Comparison of ENCODE assay signal across 19 cellular contexts in genomic region chr2:217873371-217873770, GRCh38.
"Had no signal": no experiment of that assay in that cellular context is flagged by ENCODE, and none has a peak within 500 bp of the region (broad histone marks: within the 10 kb centered on the region; RNA-seq: fewer than 3 reads in every experiment).

No MANE protein-coding gene starts in this region.

- H3K9me3 ChIP-seq: left lung, transverse colon had no signal

- H3K36me3 Mint-ChIP-seq: activated naive CD4-positive, alpha-beta T cell treated with anti-CD3 and anti-CD28 coated beads, Interleukin-2, amount 10 ng/mL, durations not matched to agents 7 days and 5 days; naive thymus-derived CD4-positive, alpha-beta T cell had no signal

- H3K27me3 Mint-ChIP-seq: activated CD4-positive, alpha-beta T cell treated with anti-CD3 and anti-CD28 coated beads for 36 hours; stimulated activated naive CD8-positive, alpha-beta T cell treated with anti-CD3 and anti-CD28 coated beads, Interleukin-15, amount 100 ng/mL, for 72 hours had no signal

- H3K27ac ChIP-seq: epithelial cell of prostate, left lung had no signal

- H3K4me3 Mint-ChIP-seq: activated B cell treated with CpG ODN at 0.5 μM for 24 hours; activated CD4-positive, alpha-beta T cell treated with anti-CD3 and anti-CD28 coated beads for 36 hours; activated naive CD4-positive, alpha-beta T cell treated with anti-CD3 and anti-CD28 coated beads, Interleukin-2, amount 10 ng/mL, durations not matched to agents 7 days and 5 days; naive thymus-derived CD4-positive, alpha-beta T cell; neural crest cell; stimulated activated naive CD8-positive, alpha-beta T cell treated with anti-CD3 and anti-CD28 coated beads, Interleukin-15, amount 100 ng/mL, for 72 hours had no signal

- H3K36me3 ChIP-seq: transverse colon had no signal

- H3K4me1 Mint-ChIP-seq: activated CD4-positive, alpha-beta T cell treated with anti-CD3 and anti-CD28 coated beads for 36 hours; activated naive CD4-positive, alpha-beta T cell treated with anti-CD3 and anti-CD28 coated beads, Interleukin-2, amount 10 ng/mL, durations not matched to agents 7 days and 5 days; naive thymus-derived CD4-positive, alpha-beta T cell; stimulated activated naive CD8-positive, alpha-beta T cell treated with anti-CD3 and anti-CD28 coated beads, Interleukin-15, amount 100 ng/mL, for 72 hours had no signal

- ATAC-seq: activated CD4-positive, alpha-beta T cell treated with anti-CD3 and anti-CD28 coated beads for 36 hours; left lung; naive thymus-derived CD4-positive, alpha-beta T cell; stimulated activated naive CD8-positive, alpha-beta T cell treated with anti-CD3 and anti-CD28 coated beads, Interleukin-15, amount 100 ng/mL, for 72 hours had no signal

- H3K27me3 ChIP-seq: left lung, transverse colon had no signal

- DNase-seq: activated B cell treated with CpG ODN at 0.5 μM for 24 hours; activated CD4-positive, alpha-beta T cell treated with anti-CD3 and anti-CD28 coated beads for 36 hours; activated CD4-positive, alpha-beta T cell treated with anti-CD3 and anti-CD28 coated beads, Interleukin-2, amount 50 U/mL, for 4 hours; activated effector memory CD4-positive, alpha-beta T cell treated with Interleukin-2 at 50 U/mL for 16 hours; activated naive CD4-positive, alpha-beta T cell treated with anti-CD3 and anti-CD28 coated beads, Interleukin-2, amount 10 ng/mL, durations not matched to agents 7 days and 5 days; activated T-cell treated with anti-CD3 and anti-CD28 coated beads, Interleukin-2, amount 50 U/mL, for 48 hours; amygdala; cerebellar nuclear complex; cortex of kidney; kidney glomerular epithelial cell; left lung; naive thymus-derived CD4-positive, alpha-beta T cell; retina; stimulated activated CD4-positive, alpha-beta T cell treated with anti-CD3 and anti-CD28 coated beads, Interleukin-12 subunit alpha, Interleukin-12 subunit beta, amount 100 ng/mL, for 4 hours; stimulated activated naive CD8-positive, alpha-beta T cell treated with anti-CD3 and anti-CD28 coated beads, Interleukin-15, amount 100 ng/mL, for 72 hours; transverse colon had no signal

- H3K27ac Mint-ChIP-seq: activated B cell treated with CpG ODN at 0.5 μM for 24 hours; activated CD4-positive, alpha-beta T cell treated with anti-CD3 and anti-CD28 coated beads for 36 hours; activated naive CD4-positive, alpha-beta T cell treated with anti-CD3 and anti-CD28 coated beads, Interleukin-2, amount 10 ng/mL, durations not matched to agents 7 days and 5 days; naive thymus-derived CD4-positive, alpha-beta T cell had no signal

- H3K9me3 Mint-ChIP-seq: activated B cell treated with CpG ODN at 0.5 μM for 24 hours; activated naive CD4-positive, alpha-beta T cell treated with anti-CD3 and anti-CD28 coated beads, Interleukin-2, amount 10 ng/mL, durations not matched to agents 7 days and 5 days; neural crest cell; stimulated activated naive CD8-positive, alpha-beta T cell treated with anti-CD3 and anti-CD28 coated beads, Interleukin-15, amount 100 ng/mL, for 72 hours had no signal

- H3K4me3 ChIP-seq: left lung, lung, transverse colon had no signal
